In the genomic region with DNA sequence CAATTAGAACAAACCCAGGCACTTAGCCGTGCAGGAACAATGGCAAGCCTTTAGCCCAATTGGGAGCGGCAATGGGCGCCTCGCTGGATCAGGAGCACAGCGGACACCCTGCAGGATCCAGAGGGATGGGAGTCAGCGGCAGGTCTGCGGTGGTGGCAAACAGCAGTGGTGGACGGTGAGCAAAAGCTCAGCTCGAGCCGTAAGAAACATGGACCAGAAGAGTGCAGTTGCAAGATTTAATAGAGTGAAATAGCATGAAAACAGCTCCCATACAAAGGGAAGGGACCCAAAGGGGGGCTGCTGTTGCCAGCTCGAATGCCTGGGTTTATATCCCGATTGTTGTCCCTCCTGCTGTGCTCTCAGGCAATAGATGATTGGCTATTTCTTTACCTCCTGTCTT, we compare ENCODE assay signal across 14 cellular contexts. TPM values are rescaled to one million over a fixed set of nuclear protein-coding genes. Genes with fewer than 3 reads are reported as not detected.
DNase-seq lines count a peak whose midpoint lies in the region; ATAC-seq, FAIRE-seq and TF ChIP-seq lines count a peak whose summit lies in the region.
"Not testable (repeated sequence)": the region's sequence is repeated elsewhere in the genome, so short reads cannot be mapped to it uniquely, and the experiment has no call there.
"Had no signal": no experiment of that assay in that cellular context is flagged by ENCODE, and none has a peak within 500 bp of the region (broad histone marks: within the 10 kb centered on the region; RNA-seq: fewer than 3 reads in every experiment).

A gene with protein sequence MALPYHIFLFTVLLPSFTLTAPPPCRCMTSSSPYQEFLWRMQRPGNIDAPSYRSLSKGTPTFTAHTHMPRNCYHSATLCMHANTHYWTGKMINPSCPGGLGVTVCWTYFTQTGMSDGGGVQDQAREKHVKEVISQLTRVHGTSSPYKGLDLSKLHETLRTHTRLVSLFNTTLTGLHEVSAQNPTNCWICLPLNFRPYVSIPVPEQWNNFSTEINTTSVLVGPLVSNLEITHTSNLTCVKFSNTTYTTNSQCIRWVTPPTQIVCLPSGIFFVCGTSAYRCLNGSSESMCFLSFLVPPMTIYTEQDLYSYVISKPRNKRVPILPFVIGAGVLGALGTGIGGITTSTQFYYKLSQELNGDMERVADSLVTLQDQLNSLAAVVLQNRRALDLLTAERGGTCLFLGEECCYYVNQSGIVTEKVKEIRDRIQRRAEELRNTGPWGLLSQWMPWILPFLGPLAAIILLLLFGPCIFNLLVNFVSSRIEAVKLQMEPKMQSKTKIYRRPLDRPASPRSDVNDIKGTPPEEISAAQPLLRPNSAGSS (minus strand): TSS at position 302 of the 400 bp plus-strand sequence. CDS start 7,565 bp downstream, outside the sequence.

- not testable (repeated sequence) for H3K79me2 ChIP-seq in K562 (ENCODE audit: control insufficient read depth, insufficient read depth, low read length); H1 (ENCODE audit: control insufficient read depth in 1 of 2, insufficient read depth in 2 of 2, low read length in 2 of 2)

- H3K4me1 Mint-ChIP-seq in osteocyte (ENCODE audit: unreplicated experiment): not testable (repeated sequence)

- not testable (repeated sequence) for TF ChIP-seq RAD21 in K562 (CRISPR knock-in tag; conservative IDR thresholded peaks at IDR 0.05 in 1 of 2, IDR thresholded peaks at IDR 0.05 in 1 of 2); H1 (IDR thresholded peaks at IDR 0.05 in 1 of 2, conservative IDR thresholded peaks at IDR 0.05 in 1 of 2; ENCODE audit: low read depth in 2 of 2, low read length in 2 of 2)

- H3K9me1 ChIP-seq in K562 (ENCODE audit: control insufficient read depth, insufficient read depth, low read length): not testable (repeated sequence)

- not testable (repeated sequence) for H2BK5ac ChIP-seq in H1 (ENCODE audit: low read depth, low read length)

- H3K36me3 ChIP-seq in SJCRH30; K562 (ENCODE audit: control insufficient read depth, insufficient read depth, low read length); H1 (ENCODE audit: control insufficient read depth in 2 of 4, insufficient read depth in 4 of 4, low read length in 3 of 4); testis (ENCODE audit: low read depth, missing control alignments): not testable (repeated sequence)

- not testable (repeated sequence) for TF ChIP-seq EP300 in K562 (IDR thresholded peaks at IDR 0.05; ENCODE audit: low read length); H1 (IDR thresholded peaks at IDR 0.05; ENCODE audit: borderline replicate concordance in 1 of 2, low read depth in 2 of 2, low read length in 2 of 2)

- peak within 1 kb of the TSS; percentile 45 for H3K4me3 ChIP-seq in SJCRH30
- not testable (repeated sequence) for H3K4me3 ChIP-seq in K562; H1 (ENCODE audit: extremely low read depth in 1 of 4, insufficient read depth in 2 of 4, low read depth in 3 of 4, low read length in 4 of 4); testis

- not testable (repeated sequence) for ATAC-seq in K562

- BruUV-seq in K562 (replicated peaks; lab: Mats Ljungman, UMichigan): not testable (repeated sequence)

- not testable (repeated sequence) for H3K18ac ChIP-seq in H1 (ENCODE audit: extremely low read depth, low read length)

- H3K23ac ChIP-seq in H1 (ENCODE audit: insufficient read length): not testable (repeated sequence)

- H3K36me3 Mint-ChIP-seq in osteocyte (ENCODE audit: unreplicated experiment): not testable (repeated sequence)

- H3K4me1 ChIP-seq in SJCRH30: peaks cover 67% of the 10 kb centered on the region
- not testable (repeated sequence) for H3K4me1 ChIP-seq in K562 (replicated peaks in 1 of 2; ENCODE audit: control insufficient read depth in 2 of 2, insufficient read depth in 2 of 2, low read length in 2 of 2); H1 (replicated peaks in 1 of 4; ENCODE audit: control insufficient read depth in 3 of 4, insufficient read depth in 4 of 4, low read length in 3 of 4); testis

- H4K5ac ChIP-seq in H1 (ENCODE audit: insufficient read length, low read depth, low read length): not testable (repeated sequence)

- not testable (repeated sequence) for DNase-seq in SJCRH30; K562 (ENCODE audit: extremely low read depth in 1 of 4, low spot score in 3 of 4); H1 (ENCODE audit: low read depth in 1 of 2, low spot score in 2 of 2); testis
- peak; percentile 67 for DNase-seq in osteocyte (ENCODE audit: extremely low spot score, unreplicated experiment)

- H2BK12ac ChIP-seq in H1 (ENCODE audit: low read depth, low read length): 0 out of 2 replicates have a peak within 1 kb of the TSS, but pooled peaks have one; percentile 9

- not testable (repeated sequence) for H4K20me1 ChIP-seq in K562 (replicated peaks; ENCODE audit: control insufficient read depth, insufficient read depth, low read length); H1 (replicated peaks in 1 of 2; ENCODE audit: control insufficient read depth in 1 of 2, insufficient read depth in 2 of 2, low read length in 2 of 2)

- H3K9ac ChIP-seq in K562 (ENCODE audit: insufficient read depth in 1 of 2, low read depth in 2 of 2, low read length in 2 of 2); H1 (replicated peaks in 1 of 4; ENCODE audit: extremely low read depth in 1 of 4, low read depth in 3 of 4, low read length in 3 of 4): not testable (repeated sequence)

- H3K14ac ChIP-seq in H1 (ENCODE audit: insufficient read length): not testable (repeated sequence)

- intact Hi-C loops in K562 (cut with micrococcal nuclease); testis (cut with DNase I; ENCODE audit: low total_unique reads): not testable (repeated sequence)

- peak within 1 kb of the TSS; percentile 68 for H2AFZ ChIP-seq in K562 (ENCODE audit: low read depth, low read length)
- not testable (repeated sequence) for H2AFZ ChIP-seq in H1 (ENCODE audit: low read length)

- TF ChIP-seq CTCF in K562 (IDR thresholded peaks at IDR 0.05 in 2 of 3, conservative IDR thresholded peaks at IDR 0.05 in 1 of 3; ENCODE audit: insufficient read depth in 2 of 3, low read depth in 1 of 3, low read length in 3 of 3); H1 (IDR thresholded peaks at IDR 0.05; ENCODE audit: control extremely low read depth in 1 of 3, insufficient read depth in 1 of 3, low read depth in 1 of 3, low read length in 3 of 3); osteocyte (IDR thresholded peaks at IDR 0.05); testis (IDR thresholded peaks at IDR 0.05): not testable (repeated sequence)

- not testable (repeated sequence) for H3K56ac ChIP-seq in H1 (replicated peaks; ENCODE audit: insufficient read length, low read depth, low read length)

- H3K4me2 ChIP-seq in K562 (ENCODE audit: insufficient read depth, low read length); H1 (ENCODE audit: insufficient read depth in 1 of 2, low read depth in 2 of 2, low read length in 2 of 2): not testable (repeated sequence)

- peak within 1 kb of the TSS; percentile 100 for H3K27ac ChIP-seq in SJCRH30
- not testable (repeated sequence) for H3K27ac ChIP-seq in K562 (ENCODE audit: extremely low read depth, low read depth, low read length); H1 (ENCODE audit: low read depth, low read length); testis

- H3K4ac ChIP-seq in H1 (replicated peaks; ENCODE audit: insufficient read length, low read depth, low read length): not testable (repeated sequence)

- not testable (repeated sequence) for H3K9me3 Mint-ChIP-seq in osteocyte (ENCODE audit: unreplicated experiment)

- in situ Hi-C loops in K562 (cut with MboI): not testable (repeated sequence)

- not testable (repeated sequence) for TF ChIP-seq POLR2A in K562 (conservative IDR thresholded peaks at IDR 0.05); H1 (IDR thresholded peaks at IDR 0.05; ENCODE audit: control extremely low read depth in 1 of 2, low read depth in 2 of 2, low read length in 2 of 2); testis (IDR thresholded peaks at IDR 0.05)

- not testable (repeated sequence) for H3K9me3 ChIP-seq in SJCRH30 (replicated peaks); K562 (replicated peaks; ENCODE audit: control insufficient read depth, insufficient read depth, low read depth, low read length); H1 (ENCODE audit: insufficient read depth in 2 of 2, low read depth in 1 of 2, low read length in 1 of 2); testis

- not testable (repeated sequence) for H3K27me3 Mint-ChIP-seq in osteocyte (ENCODE audit: unreplicated experiment)

- H2BK120ac ChIP-seq in H1 (replicated peaks; ENCODE audit: low read depth, low read length): not testable (repeated sequence)

- H3K27me3 ChIP-seq in SJCRH30; K562 (ENCODE audit: control insufficient read depth in 2 of 2, insufficient read depth in 2 of 2, low read length in 2 of 2); H1 (replicated peaks in 1 of 4; ENCODE audit: control insufficient read depth in 3 of 4, extremely low read depth in 1 of 4, insufficient read depth in 3 of 4, low read length in 3 of 4); testis: not testable (repeated sequence)

- H3K79me1 ChIP-seq in H1 (ENCODE audit: low read depth, low read length): not testable (repeated sequence)

- not testable (repeated sequence) for H4K91ac ChIP-seq in H1 (replicated peaks; ENCODE audit: insufficient read length, low read length)

- not testable (repeated sequence) for H3K4me3 Mint-ChIP-seq in osteocyte (ENCODE audit: unreplicated experiment)

- WGBS in K562 (ENCODE audit: insufficient coverage, low coverage, missing lambda C conversion rate): 72% methylated on average over 12 of the region's 12 CpGs
- 94% methylated on average over 12 of the region's 12 CpGs; no CpG with 5 or more reads in 1 of the 2 experiments for WGBS in H1 (ENCODE audit: extremely low coverage in 1 of 2, insufficient coverage in 1 of 2, insufficient read length in 1 of 2, insufficient replicate concordance in 2 of 2, low coverage in 1 of 2, low lambda C conversion rate in 2 of 2, missing lambda C conversion rate in 1 of 2), 2 experiments
- WGBS in testis, 2 donors: 87 to 98% methylated on average over 11 to 12 of the region's 12 CpGs

- POLR2A ChIA-PET in K562 (lab: Yijun Ruan, JAX): interaction anchor here (1.7 kb wide), 1 partner anchor 31 kb away, joined by 3 read pairs; the partner anchor contains the start of gene GATAD1
- POLR2A ChIA-PET in H1 (lab: Charles Lee; ENCODE audit: partially characterized antibody): not testable (repeated sequence)

- not testable (repeated sequence) for H3K23me2 ChIP-seq in H1 (ENCODE audit: low read depth, low read length)

- H2BK20ac ChIP-seq in H1 (ENCODE audit: low read length): 0 out of 2 replicates have a peak within 1 kb of the TSS, but pooled peaks have one; percentile 32

- FAIRE-seq in K562 (lab: Jason Lieb, UNC); H1 (lab: Jason Lieb, UNC): not testable (repeated sequence)

- not testable (repeated sequence) for H3K27ac Mint-ChIP-seq in osteocyte (ENCODE audit: unreplicated experiment)

- CTCF ChIA-PET in K562 (lab: Yijun Ruan, JAX; ENCODE audit: low intra/inter-chr PET ratio): not testable (repeated sequence)
- CTCF ChIA-PET in H1 (lab: Charles Lee; ENCODE audit: partially characterized antibody): interaction anchor here (1.0 to 1.4 kb wide), 4 partner anchors 9 to 298 kb away, joined by 3 to 7 read pairs (median 3); partner anchors contain the start of gene LRRD1

- H2BK15ac ChIP-seq in H1 (ENCODE audit: low read length): not testable (repeated sequence)

- not testable (repeated sequence) for H4K8ac ChIP-seq in H1 (ENCODE audit: extremely low read depth, insufficient read depth, low read length)

- not testable (repeated sequence) for H2AK5ac ChIP-seq in H1 (ENCODE audit: low read depth, low read length)

RNA-seq across cellular contexts. Expression of the gene that starts here (rescaled TPM):
- total RNA-seq in SJCRH30 (2014; rRNA removed; shearing (Covaris generic)): 66.6 and 78.1 TPM in 2 replicates
- total RNA-seq in K562 (2011; cell fraction: chromatin; rRNA removed; ENCODE audit: low replicate concordance): 0.14 TPM in 1 of 2 replicates, not detected in the other
- not detected in 2 replicates for total RNA-seq in K562 (2011; cell fraction: nucleolus; rRNA removed)
- total RNA-seq in K562 (2011; cell fraction: nucleoplasm; rRNA removed): 0.44 TPM in 1 of 2 replicates, not detected in the other
- not detected in 2 replicates for total RNA-seq in K562 (2014; rRNA removed)
- not detected in 2 replicates for total RNA-seq in K562 (2014; rRNA removed; fragmentation: Illumina TruSeq; extraction: Trizol)
- 0.04 TPM in 1 of 2 replicates, not detected in the other for total RNA-seq in K562 (2015; rRNA removed; fragmentation: Illumina TruSeq; extraction: Trizol)
- total RNA-seq in K562 (2021): not detected in 2 replicates
- not detected in 2 replicates for polyA plus RNA-seq in K562 (2011; rRNA removed)
- not detected in 2 replicates for polyA plus RNA-seq in K562 (2011; cell fraction: cytosol; rRNA removed)
- not detected in 2 replicates for polyA plus RNA-seq in K562 (2011; cell fraction: nucleus; rRNA removed)
- polyA plus RNA-seq in K562 (2012): 0.13 and 0.43 TPM in 2 replicates
- not detected in 2 replicates for polyA plus RNA-seq in K562 (2014; fragmentation: Illumina TruSeq; extraction: Trizol)
- not detected for polyA plus RNA-seq in K562 (2014; fragmentation: Nextera tagmentation; extraction: Ambion mirVana)
- polyA plus RNA-seq in K562 (2014; rRNA removed): not detected in 2 replicates
- polyA minus RNA-seq in K562 (2011; rRNA and poly(A)+ RNA removed): not detected in 2 replicates
- polyA minus RNA-seq in K562 (2011; cell fraction: cytosol; rRNA and poly(A)+ RNA removed): not detected in 2 replicates
- polyA minus RNA-seq in K562 (2011; cell fraction: nucleus; rRNA and poly(A)+ RNA removed): not detected in 2 replicates
- not detected in 2 replicates for total RNA-seq in H1 (2021; fragmentation: NEBNext Ultra II Directional; extraction: Animal tissue kit (Norgen Biotek cat#: 25700))
- polyA plus RNA-seq in H1 (2011; rRNA removed): 0.06 and 0.08 TPM in 2 replicates
- 0.10 TPM for polyA plus RNA-seq in H1 (2011; cell fraction: cytosol; rRNA removed)
- polyA plus RNA-seq in H1 (2011; cell fraction: nucleus; rRNA removed): 0.03 TPM
- 0.19 to 0.24 TPM (median 0.21 TPM) in 4 replicates for polyA plus RNA-seq in H1 (2012, experiment 1 of 2)
- polyA plus RNA-seq in H1 (2012, experiment 2 of 2): not detected
- 0.14 TPM for polyA plus RNA-seq in H1 (2013, experiment 1 of 2)
- 0.13 TPM for polyA plus RNA-seq in H1 (2013, experiment 2 of 2)
- not detected in 2 replicates for polyA minus RNA-seq in H1 (2011; rRNA and poly(A)+ RNA removed)
- not detected for polyA minus RNA-seq in H1 (2011; cell fraction: cytosol; rRNA and poly(A)+ RNA removed)
- polyA minus RNA-seq in H1 (2011; cell fraction: nucleus; rRNA and poly(A)+ RNA removed): not detected
- not detected in 2 replicates for total RNA-seq in osteocyte
- 10 to 100 TPM in 1 of 2 donors, 1 to 10 TPM in 1; 7.5 to 16.5 TPM for total RNA-seq in testis
- polyA plus RNA-seq in testis (ENCODE audit: insufficient read depth, low read depth, low replicate concordance): 17.5 TPM
- total RNA-seq: A673; CD4-positive, CD25-positive, alpha-beta regulatory T cell; CD8-positive, alpha-beta memory T cell; Daoy; G401; GM12878 had no signal
- polyA plus RNA-seq: AG04450; CD14-positive monocyte; CD4-positive, alpha-beta memory T cell; CD4-positive, CD25-positive, alpha-beta regulatory T cell; CD8-positive, alpha-beta memory T cell had no signal

Comparison
In these comparisons a context has a peak if more than half of its experiments do, and no peak if none do; other contexts are left out.
1. RNA of the gene that starts here (polyA plus RNA-seq): 17.5 TPM in testis (single experiment); 0.03 to 0.24 TPM in H1 and 0.13 to 0.43 TPM in K562; every median in the first group is over 10 times any median in the second.
2. Peak in DNase-seq in osteocyte; RNA of the gene not detected or under 1 TPM.